ENCODE assay signal across 8 cellular contexts in the genomic region with DNA sequence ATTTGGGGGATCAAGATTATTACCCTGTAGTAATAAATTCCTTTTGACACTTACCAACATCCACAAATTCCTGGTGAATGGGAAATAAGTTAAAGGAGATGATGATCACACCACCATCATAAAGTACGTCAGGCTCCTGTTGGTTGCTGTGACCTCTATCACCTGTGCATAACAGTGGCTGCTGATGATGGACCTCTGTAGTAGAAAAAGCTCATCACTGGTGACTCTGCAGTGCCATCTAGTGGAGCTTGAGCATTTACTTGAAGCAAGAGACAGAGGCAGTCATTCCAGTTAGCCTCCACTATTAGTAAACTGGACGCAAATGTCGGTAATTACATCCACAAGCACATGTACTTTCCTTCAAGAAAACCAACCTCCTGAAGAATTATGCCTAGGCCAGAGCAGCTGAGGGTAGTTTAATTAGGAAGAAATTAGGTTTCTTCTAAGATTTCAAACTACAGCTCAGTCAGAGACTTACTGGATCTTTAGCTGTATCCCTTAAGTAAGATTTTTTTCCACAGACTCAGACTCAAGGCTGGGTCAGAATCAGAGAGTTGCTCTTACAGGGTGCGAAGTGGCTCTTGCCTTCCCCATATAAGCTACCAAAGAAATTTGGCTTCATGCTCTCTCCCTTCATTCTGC. TPM values are rescaled to one million over a fixed set of nuclear protein-coding genes. Genes with fewer than 3 reads are reported as not detected.
DNase-seq lines count a peak whose midpoint lies in the region; ATAC-seq and TF ChIP-seq lines count a peak whose summit lies in the region.

No MANE protein-coding gene starts in this region.

- TF ChIP-seq CTCF in dorsolateral prefrontal cortex (IDR thresholded peaks at IDR 0.05 in 54 of 56, conservative IDR thresholded peaks at IDR 0.05 in 2 of 56; ENCODE audit: low read depth in 1 of 56, partially characterized antibody in 56 of 56) = peak; percentile 76 to 97 (median 88)

- DNase-seq in AG08396 (ENCODE audit: low spot score) (peak; percentile 74), NCI-H460 (ENCODE audit: extremely low read depth, low read depth) (peak; percentile 90), dorsolateral prefrontal cortex (peak in 5 of 10 donors; percentile 59 to 87 (median 73)), medulla oblongata (ENCODE audit: extremely low spot score) (peak; percentile 95)
- DNase-seq in activated CD4-positive, alpha-beta T cell treated with anti-CD3 and anti-CD28 coated beads for 1 hour = peak; percentile 30
- DNase-seq in stimulated activated CD8-positive, alpha-beta memory T cell treated with anti-CD3 and anti-CD28 coated beads, Interleukin-4, amount 100 ng/mL, for 1 hour (ENCODE audit: low read depth in 2 of 2, low spot score in 1 of 2) = peak; percentile 23 to 32

- ATAC-seq in GM18520 (IDR thresholded peaks at IDR 0.05; ENCODE audit: unreplicated experiment) = peak; percentile 76
- peak; percentile 70 for ATAC-seq in HG03439 (IDR thresholded peaks at IDR 0.05; ENCODE audit: unreplicated experiment)

- intact Hi-C loops in dorsolateral prefrontal cortex (cut with DNase I) = loop anchor here (2.0 to 10.0 kb wide), 9 partner anchors 222 to 732 kb away; a partner anchor contains a TSS

- H3K4me3 ChIP-seq in dorsolateral prefrontal cortex = no peak overlapping the region

- peak overlapping the region in 3 of 59 donors; percentile 3 to 22 (median 21) for H3K27ac ChIP-seq in dorsolateral prefrontal cortex

- no peaks in the 10 kb centered on the region for H3K27me3 ChIP-seq in dorsolateral prefrontal cortex

RNA-seq across cellular contexts. Expression of a gene that starts 39.3 kb away (rescaled TPM):
- 15.4 and 17.4 TPM in 2 replicates for total RNA-seq in NCI-H460 (2014; rRNA removed; shearing (Covaris generic))
- polyA plus RNA-seq in NCI-H460 (2014; cell fraction: nucleus; rRNA removed) = 40.0 and 45.4 TPM in 2 replicates
- total RNA-seq in dorsolateral prefrontal cortex = 10 to 100 TPM; 11.4 to 81.5 (median 46.1) TPM
